In the genomic region with DNA sequence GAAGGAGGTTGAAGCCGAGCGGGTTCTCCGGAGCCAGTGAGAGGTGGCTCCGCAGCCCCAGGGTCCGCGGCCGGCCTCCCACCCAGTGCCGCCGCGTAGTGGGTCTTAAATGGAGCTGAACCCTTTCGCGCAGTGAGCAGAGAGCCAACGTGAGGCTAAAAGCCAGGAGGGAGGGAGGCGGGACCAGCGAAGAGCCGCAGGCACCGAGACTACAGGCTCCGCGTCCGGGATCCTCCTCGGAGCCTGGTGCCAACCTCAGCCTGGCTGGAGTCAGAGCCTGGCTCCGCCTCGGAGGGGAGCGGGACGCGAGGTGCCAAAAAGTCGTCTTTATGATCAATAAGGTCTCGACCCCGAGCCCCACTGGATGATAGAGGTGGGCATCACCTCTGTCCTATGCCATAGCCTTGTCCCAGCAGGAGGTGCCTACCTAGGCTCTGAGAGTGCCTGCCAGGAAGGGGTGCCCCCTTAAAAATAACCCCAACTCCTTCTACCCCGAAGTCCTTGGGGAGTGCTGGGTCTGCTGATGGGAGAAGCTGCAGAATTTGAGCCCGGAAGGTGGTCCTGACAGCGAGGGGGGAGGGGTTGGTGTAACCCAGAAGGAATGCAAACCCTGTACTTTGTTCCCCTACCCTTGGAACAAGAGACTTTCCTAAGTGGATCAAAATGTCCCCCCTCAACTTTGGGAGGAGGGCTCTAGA, we compare ENCODE assay signal across 13 cellular contexts. TPM values are rescaled to one million over a fixed set of nuclear protein-coding genes. Genes with fewer than 3 reads are reported as not detected.
A peak's percentile ranks its signal among the peaks of the same experiment; 100 is the strongest.
DNase-seq lines count a peak whose midpoint lies in the region; ATAC-seq and TF ChIP-seq lines count a peak whose summit lies in the region.
"Had no signal": no experiment of that assay in that cellular context is flagged by ENCODE, and none has a peak within 500 bp of the region (broad histone marks: within the 10 kb centered on the region; RNA-seq: fewer than 3 reads in every experiment).

No MANE protein-coding gene starts in this region.

- WGBS in heart left ventricle, 4 donors: 1 to 6% (median 3%) methylated on average over 32 of the region's 32 CpGs

- H3K36me3 ChIP-seq in heart left ventricle (no peaks in the 10 kb centered on the region), Panc1 (ENCODE audit: control insufficient read depth, insufficient read depth, low read length) (no peaks in the 10 kb centered on the region), iPS-15b (ENCODE audit: control insufficient read depth, insufficient read depth, low read length) (no peaks in the 10 kb centered on the region)

- H3K27me3 ChIP-seq in heart left ventricle: peaks cover 33 to 98% (median 71%) of the 10 kb centered on the region in 9 donors
- H3K27me3 ChIP-seq in Panc1 (ENCODE audit: control insufficient read depth, insufficient read depth, low read length): peaks cover 26% of the 10 kb centered on the region
- H3K27me3 ChIP-seq in iPS-15b (ENCODE audit: control insufficient read depth, insufficient read depth, low read length): peaks cover 65% of the 10 kb centered on the region

- POLR2A ChIA-PET in Panc1 (lab: Charles Lee): no interaction called here

- intact Hi-C loops in heart left ventricle (cut with DNase I): loop anchor here in 4 of 10 donors (10.0 kb wide), 3 partner anchors 444 to 614 kb away; no protein-coding TSS in a partner anchor
- intact Hi-C loops in cardiac septum (cut with DNase I): loop anchor here (10.0 kb wide), 1 partner anchor 614 kb away; no protein-coding TSS in a partner anchor
- intact Hi-C loops in Panc1 (cut with micrococcal nuclease; ENCODE audit: unreplicated experiment): loop anchor here (10.0 kb wide), 1 partner anchor 124 kb away; no protein-coding TSS in a partner anchor

- H3K36me3 Mint-ChIP-seq in type B pancreatic cell: peaks cover 3% of the 10 kb centered on the region
- H3K36me3 Mint-ChIP-seq: activated naive CD4-positive, alpha-beta T cell treated with anti-CD3 and anti-CD28 coated beads, Interleukin-2, amount 50 U/mL, for 24 hours had no signal

- H3K4me3 ChIP-seq in heart left ventricle (peak overlapping the region in 9 of 12 donors; percentile 8 to 42 (median 32)), Panc1 (ENCODE audit: low read depth in 2 of 2, low read length in 2 of 2) (no peak overlapping the region), iPS-15b (ENCODE audit: low read depth, low read length) (peak overlapping the region; percentile 60)

- H3K27ac ChIP-seq in heart left ventricle (no peak overlapping the region), Panc1 (ENCODE audit: low read length) (no peak overlapping the region)

- no peak overlapping the region for H3K27ac Mint-ChIP-seq in type B pancreatic cell
- H3K27ac Mint-ChIP-seq: activated naive CD4-positive, alpha-beta T cell treated with anti-CD3 and anti-CD28 coated beads, Interleukin-2, amount 50 U/mL, for 24 hours had no signal

- no peak for TF ChIP-seq CTCF in heart left ventricle (IDR thresholded peaks at IDR 0.05)
- TF ChIP-seq CTCF in Panc1 (IDR thresholded peaks at IDR 0.05): no peak
- TF ChIP-seq CTCF in type B pancreatic cell (conservative IDR thresholded peaks at IDR 0.05): no peak

- in situ Hi-C loops in Panc1 (cut with HindIII; ENCODE audit: low pct_unique_long_range_greater_than_20kb, low sequenced_read_pairs): no loop called here

- H3K4me1 Mint-ChIP-seq in type B pancreatic cell (ENCODE audit: unreplicated experiment): peaks cover 8% of the 10 kb centered on the region

- peak overlapping the region; percentile 77 for H3K4me3 Mint-ChIP-seq in type B pancreatic cell
- H3K4me3 Mint-ChIP-seq: activated naive CD4-positive, alpha-beta T cell treated with anti-CD3 and anti-CD28 coated beads, Interleukin-2, amount 50 U/mL, for 24 hours had no signal

- peaks cover 93% of the 10 kb centered on the region for H3K27me3 Mint-ChIP-seq in type B pancreatic cell

- H3K4me1 ChIP-seq in heart left ventricle (peaks cover 0 to 41% (median 11%) of the 10 kb centered on the region in 12 donors), Panc1 (ENCODE audit: control insufficient read depth, insufficient read depth, low read length) (peaks cover 2% of the 10 kb centered on the region; the same call in 1 of the 2 replicates), iPS-15b (ENCODE audit: control insufficient read depth, insufficient read depth, low read length) (peaks cover 13% of the 10 kb centered on the region)

- no peak for ATAC-seq in heart left ventricle
- ATAC-seq in Panc1: peak; percentile 55
- ATAC-seq in GM19324 (IDR thresholded peaks at IDR 0.05; ENCODE audit: low FRiP score, unreplicated experiment): no peak
- ATAC-seq in HG02938 (IDR thresholded peaks at IDR 0.05; ENCODE audit: unreplicated experiment): no peak

- no peaks in the 10 kb centered on the region for H3K9me3 Mint-ChIP-seq in type B pancreatic cell
- H3K9me3 Mint-ChIP-seq: activated naive CD4-positive, alpha-beta T cell treated with anti-CD3 and anti-CD28 coated beads, Interleukin-2, amount 50 U/mL, for 24 hours had no signal

- H3K9me3 ChIP-seq in heart left ventricle: no peaks in the 10 kb centered on the region
- no peaks in the 10 kb centered on the region for H3K9me3 ChIP-seq in Panc1 (ENCODE audit: control insufficient read depth, insufficient read depth, low read depth, low read length)
- no peaks in the 10 kb centered on the region for H3K9me3 ChIP-seq in iPS-15b (ENCODE audit: control insufficient read depth, insufficient read depth, low read length)

- CTCF ChIA-PET in Panc1 (lab: Charles Lee): interaction anchor here (0.6 kb wide), 1 partner anchor 473 kb away, joined by 3 read pairs; no protein-coding TSS in a partner anchor

- DNase-seq in heart left ventricle (no peak), cardiac septum (ENCODE audit: low spot score) (no peak), Panc1 (ENCODE audit: low read depth, low spot score) (no peak), type B pancreatic cell (ENCODE audit: extremely low spot score, unreplicated experiment) (no peak)
- DNase-seq in activated CD4-positive, alpha-beta T cell treated with anti-CD3 and anti-CD28 coated beads, Interleukin-2, amount 50 U/mL, for 48 hours: no peak
- DNase-seq: activated CD4-positive, alpha-beta T cell treated with anti-CD3 and anti-CD28 coated beads for 1 hour; Kasumi-1 had no signal

- TF ChIP-seq POLR2A in heart left ventricle (IDR thresholded peaks at IDR 0.05): no peak

- BruUV-seq in Panc1 (replicated peaks; lab: Mats Ljungman, UMichigan): no TSS peak

- no peak overlapping the region for H3K9ac ChIP-seq in iPS-15b (ENCODE audit: low read depth, low read length)

RNA-seq across cellular contexts. Expression of gene IGSF21, which starts 1.6 kb away (rescaled TPM):
- total RNA-seq in heart left ventricle: 1 to 10 TPM in 3 of 9 donors, under 1 TPM in 6; 0.54 to 2.2 (median 0.97) TPM
- under 1 TPM in 1 of 2 donors, not detected in 1; 0.90 TPM for polyA plus RNA-seq in heart left ventricle
- total RNA-seq in cardiac septum: 1.00 TPM
- total RNA-seq in Panc1 (2021; ENCODE audit: unreplicated experiment): not detected
- not detected for polyA plus RNA-seq in Panc1 (2012; ENCODE audit: insufficient read length)
- total RNA-seq in type B pancreatic cell (ENCODE audit: low replicate concordance): 0.67 and 0.94 TPM in 2 replicates
- total RNA-seq: RPMI7951 had no signal
- polyA plus RNA-seq: BJ had no signal

Comparison
In these comparisons a context has a peak if more than half of its experiments do, and no peak if none do; other contexts are left out.
1. H3K4me3 ChIP-seq: peak in heart left ventricle (9 of 12) and iPS-15b (single experiment); none in Panc1 (0 of 2).